In the genomic region with DNA sequence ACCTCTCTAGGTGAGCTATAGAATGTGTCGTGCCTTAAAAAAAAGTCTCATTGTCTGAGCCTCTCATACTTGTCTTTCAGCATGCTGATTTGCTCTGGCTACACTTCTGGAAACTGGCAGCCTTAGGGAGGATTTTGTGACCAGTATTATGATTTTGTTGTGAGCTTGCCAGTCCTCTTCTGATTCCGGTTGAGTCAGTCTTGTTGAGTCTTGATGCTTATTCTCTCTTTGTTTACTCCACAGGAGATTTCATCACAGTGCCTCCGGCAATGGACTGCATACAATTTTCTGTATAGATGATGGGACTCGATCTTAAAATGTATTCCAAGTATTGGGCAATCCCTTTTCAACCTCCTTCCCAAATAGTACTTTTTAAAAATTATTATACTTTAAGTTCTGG, we compare ENCODE assay signal across 1 cellular context.
TF ChIP-seq lines count a peak whose summit lies in the region.

No MANE protein-coding gene starts in this region.

TF ChIP-seq in HepG2, 621 proteins besides CTCF, POLR2A, EP300 and RAD21 (continued from another document):
- TF ChIP-seq, protein P1, sequence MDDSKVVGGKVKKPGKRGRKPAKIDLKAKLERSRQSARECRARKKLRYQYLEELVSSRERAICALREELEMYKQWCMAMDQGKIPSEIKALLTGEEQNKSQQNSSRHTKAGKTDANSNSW (CRISPR knock-in tag; IDR thresholded peaks at IDR 0.05; ENCODE audit: borderline replicate concordance) = no peak
- TF ChIP-seq, protein P2, sequence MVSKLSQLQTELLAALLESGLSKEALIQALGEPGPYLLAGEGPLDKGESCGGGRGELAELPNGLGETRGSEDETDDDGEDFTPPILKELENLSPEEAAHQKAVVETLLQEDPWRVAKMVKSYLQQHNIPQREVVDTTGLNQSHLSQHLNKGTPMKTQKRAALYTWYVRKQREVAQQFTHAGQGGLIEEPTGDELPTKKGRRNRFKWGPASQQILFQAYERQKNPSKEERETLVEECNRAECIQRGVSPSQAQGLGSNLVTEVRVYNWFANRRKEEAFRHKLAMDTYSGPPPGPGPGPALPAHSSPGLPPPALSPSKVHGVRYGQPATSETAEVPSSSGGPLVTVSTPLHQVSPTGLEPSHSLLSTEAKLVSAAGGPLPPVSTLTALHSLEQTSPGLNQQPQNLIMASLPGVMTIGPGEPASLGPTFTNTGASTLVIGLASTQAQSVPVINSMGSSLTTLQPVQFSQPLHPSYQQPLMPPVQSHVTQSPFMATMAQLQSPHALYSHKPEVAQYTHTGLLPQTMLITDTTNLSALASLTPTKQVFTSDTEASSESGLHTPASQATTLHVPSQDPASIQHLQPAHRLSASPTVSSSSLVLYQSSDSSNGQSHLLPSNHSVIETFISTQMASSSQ (IDR thresholded peaks at IDR 0.05; ENCODE audit: low read depth) = no peak
- TF ChIP-seq, protein P2 (CRISPR knock-in tag; IDR thresholded peaks at IDR 0.05; ENCODE audit: borderline replicate concordance) = no peak
- no peak for TF ChIP-seq KLF9 (CRISPR knock-in tag; IDR thresholded peaks at IDR 0.05; ENCODE audit: low read depth)
